In genomic region chr2:236177604-236177966, GRCh38 we compare ENCODE assay signal across 8 cellular contexts. TPM values are rescaled to one million over a fixed set of nuclear protein-coding genes. Genes with fewer than 3 reads are reported as not detected.
A peak's percentile ranks its signal among the peaks of the same experiment; 100 is the strongest.
DNase-seq lines count a peak whose midpoint lies in the region; ATAC-seq, FAIRE-seq and TF ChIP-seq lines count a peak whose summit lies in the region.

No MANE protein-coding gene starts in this region.

- peak; percentile 18 for FAIRE-seq in endothelial cell of umbilical vein (lab: Jason Lieb, UNC)

- TF ChIP-seq CTCF in endothelial cell of umbilical vein (IDR thresholded peaks at IDR 0.05; ENCODE audit: extremely low read depth in 1 of 2, insufficient read depth in 1 of 2, low read depth in 1 of 2, low read length in 2 of 2) (peak; percentile 24 to 80), osteoblast (IDR thresholded peaks at IDR 0.05; ENCODE audit: extremely low read depth, low read depth, low read length) (peak; percentile 15)

- H3K4me3 ChIP-seq in endothelial cell of umbilical vein (replicated peaks in 1 of 3; ENCODE audit: insufficient read depth in 1 of 3, low read depth in 1 of 3, low read length in 3 of 3), result peak overlapping the region in 1 of 3 experiments; percentile 17
- H3K4me3 ChIP-seq in osteoblast (ENCODE audit: insufficient read depth, low read length), result peak overlapping the region; percentile 59

- H3K4me1 ChIP-seq in endothelial cell of umbilical vein (ENCODE audit: control insufficient read depth, extremely low read depth, insufficient read depth, low read length), result peaks cover 38% of the 10 kb centered on the region
- peaks cover 17% of the 10 kb centered on the region for H3K4me1 ChIP-seq in osteoblast (ENCODE audit: insufficient read depth, low read length)

- no TSS peak for BruUV-seq in endothelial cell of umbilical vein (replicated peaks; lab: Mats Ljungman, UMichigan)

- intact Hi-C loops in endothelial cell of umbilical vein (cut with micrococcal nuclease), result loop anchor here (5.0 kb wide), 2 partner anchors 70 to 685 kb away; partner anchors contain the start of gene AGAP1

- CTCF ChIA-PET in endothelial cell of umbilical vein (lab: Charles Lee), result interaction anchor here (0.6 to 7.5 kb wide), 24 partner anchors 7 to 418 kb away, joined by 3 to 231 read pairs (median 4); partner anchors contain the start of gene GBX2

- H3K4me2 ChIP-seq in endothelial cell of umbilical vein (ENCODE audit: insufficient read depth, low read length) (peak overlapping the region; percentile 4), osteoblast (ENCODE audit: insufficient read depth, low read length) (peak overlapping the region; percentile 85)

- H3K27ac ChIP-seq in endothelial cell of umbilical vein (ENCODE audit: insufficient read depth, low read depth, low read length) (peak overlapping the region; percentile 99), osteoblast (ENCODE audit: low read depth, low read length) (no peak overlapping the region)

- POLR2A ChIA-PET in endothelial cell of umbilical vein (lab: Charles Lee), result no interaction called here

- dilution Hi-C loops in endothelial cell of umbilical vein (cut with MboI; ENCODE audit: extremely low pct_ligation_motif_present, low sequenced_read_pairs), result no loop called here

- H3K36me3 ChIP-seq in endothelial cell of umbilical vein (ENCODE audit: control insufficient read depth in 2 of 2, extremely low read depth in 1 of 2, insufficient read depth in 2 of 2, low read length in 2 of 2), result no peaks in the 10 kb centered on the region
- no peaks in the 10 kb centered on the region for H3K36me3 ChIP-seq in osteoblast (ENCODE audit: insufficient read depth, low read length)

- no peak for TF ChIP-seq POLR2A in endothelial cell of umbilical vein (IDR thresholded peaks at IDR 0.05; ENCODE audit: low read depth, low read length)

- H3K9me3 ChIP-seq in endothelial cell of umbilical vein (replicated peaks; ENCODE audit: control insufficient read depth, insufficient read depth, low read length) (no peaks in the 10 kb centered on the region), osteoblast (ENCODE audit: low read depth, low read length) (no peaks in the 10 kb centered on the region)

- H3K79me2 ChIP-seq in endothelial cell of umbilical vein (ENCODE audit: control insufficient read depth, insufficient read depth, low read length) (no peaks in the 10 kb centered on the region), osteoblast (ENCODE audit: insufficient read depth, low read length) (no peaks in the 10 kb centered on the region)

- H4K20me1 ChIP-seq in endothelial cell of umbilical vein (replicated peaks; ENCODE audit: control insufficient read depth, extremely low read depth, insufficient read depth, low read length), result no peaks in the 10 kb centered on the region
- no peaks in the 10 kb centered on the region for H4K20me1 ChIP-seq in osteoblast (ENCODE audit: insufficient read depth, low read length)

- peak; percentile 68 for DNase-seq in NCI-H1436 (lab: John Stamatoyannopoulos, UW)
- no peak for DNase-seq in NCI-H1436 treated with DMSO at 0.1 percent for 48 hours (lab: John Stamatoyannopoulos, UW)
- peak; percentile 34 for DNase-seq in NCI-H748 treated with DMSO at 0.1 percent for 48 hours (lab: John Stamatoyannopoulos, UW)
- peak; percentile 55 for DNase-seq in endothelial cell of umbilical vein (ENCODE audit: low read depth, low spot score)
- peak; percentile 86 for DNase-seq in osteoblast (ENCODE audit: insufficient read length, low spot score, missing footprints)
- DNase-seq in NCI-H146 (lab: John Stamatoyannopoulos, UW), result no peak

- H3K27me3 ChIP-seq in endothelial cell of umbilical vein (ENCODE audit: control insufficient read depth in 2 of 2, insufficient read depth in 2 of 2, low read length in 2 of 2), result peaks cover 0 to 13% of the 10 kb centered on the region in 2 experiments
- peaks cover 31% of the 10 kb centered on the region for H3K27me3 ChIP-seq in osteoblast (ENCODE audit: insufficient read depth, low read length)

- H3K9me1 ChIP-seq in endothelial cell of umbilical vein (replicated peaks; ENCODE audit: control insufficient read depth, extremely low read depth, insufficient read depth, low read length), result no peaks in the 10 kb centered on the region

- H2AFZ ChIP-seq in endothelial cell of umbilical vein (ENCODE audit: low read depth, low read length) (peak overlapping the region; percentile 2), osteoblast (ENCODE audit: low read length) (no peak overlapping the region)

- H3K9ac ChIP-seq in endothelial cell of umbilical vein (replicated peaks; ENCODE audit: extremely low read depth, insufficient read depth, low read length), result no peak overlapping the region

- no peak for ATAC-seq in GM19467 (IDR thresholded peaks at IDR 0.05; ENCODE audit: unreplicated experiment)
- ATAC-seq in HG02884 (IDR thresholded peaks at IDR 0.05; ENCODE audit: unreplicated experiment), result no peak

TF ChIP-seq in endothelial cell of umbilical vein, 7 proteins besides CTCF, POLR2A, EP300 and RAD21:
- TF ChIP-seq POLR2AphosphoS5 (IDR thresholded peaks at IDR 0.05; ENCODE audit: insufficient read depth, low read depth, low read length) (no peak), JUN (IDR thresholded peaks at IDR 0.05; ENCODE audit: borderline replicate concordance, insufficient read depth, insufficient read length, low read depth) (no peak), GATA2 (IDR thresholded peaks at IDR 0.05; ENCODE audit: insufficient read depth, insufficient read length, low read depth, low read length) (no peak), FOS (IDR thresholded peaks at IDR 0.05; ENCODE audit: borderline replicate concordance, insufficient read depth, low read length) (no peak), EZH2 (IDR thresholded peaks at IDR 0.05; ENCODE audit: borderline replicate concordance, low read depth, low read length, severe bottlenecking) (no peak), MYC (IDR thresholded peaks at IDR 0.05; ENCODE audit: low read depth, low read length) (no peak), MAX (IDR thresholded peaks at IDR 0.05; ENCODE audit: insufficient read depth, insufficient read length) (no peak)

RNA-seq across cellular contexts. Expression of gene GBX2, which starts 9.4 kb away (rescaled TPM):
- total RNA-seq in endothelial cell of umbilical vein, result 3.6 TPM in 2 replicates
- 2.4 and 3.0 TPM in 2 replicates for polyA plus RNA-seq in endothelial cell of umbilical vein
- 3.8 and 4.8 TPM in 2 replicates for polyA plus RNA-seq in endothelial cell of umbilical vein (2011; cell fraction: cytosol; rRNA removed)
- polyA plus RNA-seq in endothelial cell of umbilical vein (2011; cell fraction: nucleus; rRNA removed), result 2.5 and 3.5 TPM in 2 replicates
- polyA plus RNA-seq in endothelial cell of umbilical vein (2012), result 6.0 and 9.7 TPM in 2 replicates
- 0.80 and 2.0 TPM in 2 replicates for polyA minus RNA-seq in endothelial cell of umbilical vein
- polyA minus RNA-seq in endothelial cell of umbilical vein (2011; cell fraction: cytosol; rRNA and poly(A)+ RNA removed), result 0.82 TPM
- polyA minus RNA-seq in endothelial cell of umbilical vein (2011; cell fraction: nucleus; rRNA and poly(A)+ RNA removed), result 1.6 and 3.2 TPM in 2 replicates
- total RNA-seq in osteoblast, result not detected in 2 replicates

Comparison
In these comparisons a context has a peak if more than half of its experiments do, and no peak if none do; other contexts are left out.
1. DNase-seq: peak in NCI-H1436 (single experiment), NCI-H748 treated with DMSO at 0.1 percent for 48 hours (single experiment), endothelial cell of umbilical vein (single experiment) and osteoblast (single experiment); none in NCI-H1436 treated with DMSO at 0.1 percent for 48 hours (single experiment) and NCI-H146 (single experiment).